Comparison of ENCODE assay signal across 40 cellular contexts in the genomic region with DNA sequence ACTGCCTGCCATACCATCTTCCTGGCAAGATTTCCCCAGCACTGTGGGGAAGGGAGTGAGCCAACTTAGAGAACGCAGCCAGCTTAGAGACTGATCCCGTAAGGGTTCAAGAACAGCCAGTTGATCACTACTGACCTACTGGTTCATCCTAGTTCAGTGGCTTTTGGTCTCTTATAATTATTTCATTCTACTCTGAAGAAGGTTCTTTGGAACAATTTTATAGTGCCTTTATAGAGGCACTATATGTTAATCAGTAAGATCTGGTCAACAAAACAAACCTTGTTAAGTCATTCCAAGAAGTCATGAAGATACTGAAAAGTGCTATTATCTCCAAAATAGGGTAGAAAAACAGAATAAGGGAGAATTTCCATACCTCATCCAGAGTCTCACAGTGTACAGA. TPM values are rescaled to one million over a fixed set of nuclear protein-coding genes. Genes with fewer than 3 reads are reported as not detected.
"Had no signal": no experiment of that assay in that cellular context is flagged by ENCODE, and none has a peak within 500 bp of the region (broad histone marks: within the 10 kb centered on the region; RNA-seq: fewer than 3 reads in every experiment).

No MANE protein-coding gene starts in this region.

- ATAC-seq: activated naive CD4-positive, alpha-beta T cell treated with anti-CD3 and anti-CD28 coated beads, Interleukin-2, amount 50 U/mL, for 72 hours; activated T-cell treated with anti-CD3 and anti-CD28 coated beads, Interleukin-2, amount 50 U/mL, for 4 hours; activated T-cell treated with anti-CD3 and anti-CD28 coated beads, Interleukin-2, amount 50 U/mL, for 72 hours; body of pancreas had no signal

- H3K36me3 ChIP-seq: adrenal gland, ascending aorta, brain microvascular endothelial cell, breast epithelium, cardiac muscle cell had no signal

- H3K4me3 Mint-ChIP-seq: activated naive CD4-positive, alpha-beta T cell treated with anti-CD3 and anti-CD28 coated beads for 36 hours; activated naive CD4-positive, alpha-beta T cell treated with anti-CD3 and anti-CD28 coated beads, Interleukin-2, amount 10 ng/mL, durations not matched to agents 7 days and 5 days; activated naive CD4-positive, alpha-beta T cell treated with anti-CD3 and anti-CD28 coated beads, Interleukin-2, amount 50 U/mL, for 24 hours; activated naive CD8-positive, alpha-beta T cell; activated naive CD8-positive, alpha-beta T cell treated with anti-CD3 and anti-CD28 coated beads for 36 hours; activated naive CD8-positive, alpha-beta T cell treated with anti-CD3 and anti-CD28 coated beads, Interleukin-2, amount 10 ng/mL, durations not matched to agents 7 days and 5 days; activated naive CD8-positive, alpha-beta T cell treated with anti-CD3 and anti-CD28 coated beads, Interleukin-2, amount 50 U/mL, for 24 hours; activated T-cell treated with anti-CD3 and anti-CD28 coated beads, Interleukin-2, amount 50 U/mL, for 24 hours; activated T-cell treated with anti-CD3 and anti-CD28 coated beads, Interleukin-2, amount 50 U/mL, for 4 hours; activated T-cell treated with anti-CD3 and anti-CD28 coated beads, Interleukin-2, amount 50 U/mL, for 72 hours; activated T-helper 1 cell treated with anti-CD3 and anti-CD28 coated beads, Interleukin-12 subunit alpha, Interleukin-12 subunit beta, Interleukin-2, Interleukin-4 antibody, amounts not matched to agents 30 ng/mL and 10 ng/mL and 1 ng/mL, durations not matched to agents 14 hours and 24 hours and 36 hours; activated T-helper 17 cell treated with anti-CD3 and anti-CD28 coated beads, Interleukin-2, amount 50 U/mL, for 72 hours; brain; central memory CD8-positive, alpha-beta T cell had no signal

- H3K9me3 ChIP-seq: adrenal gland, ascending aorta, body of pancreas, breast epithelium had no signal

- DNase-seq: activated effector memory CD4-positive, alpha-beta T cell treated with anti-CD3 and anti-CD28 coated beads, Interleukin-2, amount 50 U/mL, for 16 hours; activated effector memory CD4-positive, alpha-beta T cell treated with Interleukin-2 at 50 U/mL for 16 hours; activated gamma-delta T cell; activated gamma-delta T cell treated with Interleukin-2 at 50 U/mL for 16 hours; activated naive CD4-positive, alpha-beta T cell; activated naive CD4-positive, alpha-beta T cell treated with anti-CD3 and anti-CD28 coated beads for 36 hours; activated naive CD4-positive, alpha-beta T cell treated with anti-CD3 and anti-CD28 coated beads, Interleukin-2, amount 10 ng/mL, durations not matched to agents 7 days and 5 days; activated naive CD4-positive, alpha-beta T cell treated with anti-CD3 and anti-CD28 coated beads, Interleukin-2, amount 50 U/mL, for 16 hours; activated naive CD4-positive, alpha-beta T cell treated with Interleukin-2 at 50 U/mL for 16 hours; activated naive CD8-positive, alpha-beta T cell treated with anti-CD3 and anti-CD28 coated beads for 36 hours; activated naive CD8-positive, alpha-beta T cell treated with anti-CD3 and anti-CD28 coated beads, Interleukin-2, amount 10 ng/mL, durations not matched to agents 7 days and 5 days; activated naive CD8-positive, alpha-beta T cell treated with anti-CD3 and anti-CD28 coated beads, Interleukin-2, amount 50 U/mL, for 24 hours; activated T-cell treated with anti-CD3 and anti-CD28 coated beads for 4 hours; activated T-cell treated with anti-CD3 and anti-CD28 coated beads, Interleukin-2, amount 50 U/mL, for 1 hour; activated T-cell treated with anti-CD3 and anti-CD28 coated beads, Interleukin-2, amount 50 U/mL, for 24 hours; activated T-cell treated with anti-CD3 and anti-CD28 coated beads, Interleukin-2, amount 50 U/mL, for 4 hours; activated T-cell treated with anti-CD3 and anti-CD28 coated beads, Interleukin-2, amount 50 U/mL, for 48 hours; activated T-cell treated with anti-CD3 and anti-CD28 coated beads, Interleukin-2, amount 50 U/mL, for 72 hours; adrenal gland; amniotic stem cell; amygdala; anterior cingulate cortex; aorta; body of pancreas; brain microvascular endothelial cell; caudate nucleus; central memory CD4-positive, alpha-beta T cell; cerebellar nuclear complex had no signal

- H3K4me3 ChIP-seq: adrenal gland, ascending aorta, body of pancreas, breast epithelium, cardiac muscle cell had no signal

- H3K27ac ChIP-seq: adrenal gland, ascending aorta, body of pancreas, brain microvascular endothelial cell, breast epithelium, cardiac muscle cell had no signal

- H3K27me3 ChIP-seq: adrenal gland, ascending aorta, body of pancreas, brain microvascular endothelial cell, breast epithelium, cardiac muscle cell had no signal

- H3K36me3 Mint-ChIP-seq: activated naive CD4-positive, alpha-beta T cell treated with anti-CD3 and anti-CD28 coated beads, Interleukin-2, amount 10 ng/mL, durations not matched to agents 7 days and 5 days; activated naive CD4-positive, alpha-beta T cell treated with anti-CD3 and anti-CD28 coated beads, Interleukin-2, amount 50 U/mL, for 24 hours; activated naive CD4-positive, alpha-beta T cell treated with anti-CD3 and anti-CD28 coated beads, Interleukin-2, amount 50 U/mL, for 72 hours; activated naive CD8-positive, alpha-beta T cell; activated naive CD8-positive, alpha-beta T cell treated with anti-CD3 and anti-CD28 coated beads for 36 hours; activated naive CD8-positive, alpha-beta T cell treated with anti-CD3 and anti-CD28 coated beads, Interleukin-2, amount 10 ng/mL, durations not matched to agents 7 days and 5 days; brain had no signal

- H3K9me3 Mint-ChIP-seq: activated naive CD4-positive, alpha-beta T cell treated with anti-CD3 and anti-CD28 coated beads for 36 hours; activated naive CD4-positive, alpha-beta T cell treated with anti-CD3 and anti-CD28 coated beads, Interleukin-2, amount 10 ng/mL, durations not matched to agents 7 days and 5 days; activated naive CD4-positive, alpha-beta T cell treated with anti-CD3 and anti-CD28 coated beads, Interleukin-2, amount 50 U/mL, for 24 hours; activated naive CD4-positive, alpha-beta T cell treated with anti-CD3 and anti-CD28 coated beads, Interleukin-2, amount 50 U/mL, for 72 hours; activated naive CD8-positive, alpha-beta T cell treated with anti-CD3 and anti-CD28 coated beads for 36 hours; activated naive CD8-positive, alpha-beta T cell treated with anti-CD3 and anti-CD28 coated beads, Interleukin-2, amount 10 ng/mL, durations not matched to agents 7 days and 5 days; activated naive CD8-positive, alpha-beta T cell treated with anti-CD3 and anti-CD28 coated beads, Interleukin-2, amount 50 U/mL, for 24 hours; activated T-cell treated with anti-CD3 and anti-CD28 coated beads, Interleukin-2, amount 50 U/mL, for 24 hours; activated T-cell treated with anti-CD3 and anti-CD28 coated beads, Interleukin-2, amount 50 U/mL, for 4 hours; activated T-cell treated with anti-CD3 and anti-CD28 coated beads, Interleukin-2, amount 50 U/mL, for 72 hours; activated T-helper 1 cell treated with anti-CD3 and anti-CD28 coated beads, Interleukin-12 subunit alpha, Interleukin-12 subunit beta, Interleukin-2, Interleukin-4 antibody, amounts not matched to agents 30 ng/mL and 10 ng/mL and 1 ng/mL, durations not matched to agents 14 hours and 24 hours and 36 hours; activated T-helper 17 cell treated with anti-CD3 and anti-CD28 coated beads, Interleukin-2, amount 50 U/mL, for 72 hours; activated T-helper 2 cell treated with anti-CD3 and anti-CD28 coated beads, Interferon-gamma antibody, Interleukin-2, Interleukin-4, amounts not matched to agents 10 μg/mL and 5 μg/mL and 100 μg/mL, durations not matched to agents 14 hours and 24 hours and 36 hours; brain; central memory CD8-positive, alpha-beta T cell had no signal

- H3K4me1 ChIP-seq: adrenal gland, ascending aorta, body of pancreas, breast epithelium had no signal

- H3K4me1 Mint-ChIP-seq: activated naive CD4-positive, alpha-beta T cell treated with anti-CD3 and anti-CD28 coated beads, Interleukin-2, amount 10 ng/mL, durations not matched to agents 7 days and 5 days; activated naive CD4-positive, alpha-beta T cell treated with anti-CD3 and anti-CD28 coated beads, Interleukin-2, amount 50 U/mL, for 24 hours; activated naive CD8-positive, alpha-beta T cell treated with anti-CD3 and anti-CD28 coated beads for 36 hours; activated naive CD8-positive, alpha-beta T cell treated with anti-CD3 and anti-CD28 coated beads, Interleukin-2, amount 10 ng/mL, durations not matched to agents 7 days and 5 days; activated naive CD8-positive, alpha-beta T cell treated with anti-CD3 and anti-CD28 coated beads, Interleukin-2, amount 50 U/mL, for 24 hours; activated T-helper 17 cell treated with anti-CD3 and anti-CD28 coated beads, Interleukin-2, amount 50 U/mL, for 72 hours; brain; central memory CD8-positive, alpha-beta T cell had no signal

- H3K27ac Mint-ChIP-seq: activated naive CD4-positive, alpha-beta T cell treated with anti-CD3 and anti-CD28 coated beads for 36 hours; activated naive CD4-positive, alpha-beta T cell treated with anti-CD3 and anti-CD28 coated beads, Interleukin-2, amount 10 ng/mL, durations not matched to agents 7 days and 5 days; activated naive CD4-positive, alpha-beta T cell treated with anti-CD3 and anti-CD28 coated beads, Interleukin-2, amount 50 U/mL, for 24 hours; activated naive CD4-positive, alpha-beta T cell treated with anti-CD3 and anti-CD28 coated beads, Interleukin-2, amount 50 U/mL, for 72 hours; activated naive CD8-positive, alpha-beta T cell; activated naive CD8-positive, alpha-beta T cell treated with anti-CD3 and anti-CD28 coated beads for 36 hours; activated naive CD8-positive, alpha-beta T cell treated with anti-CD3 and anti-CD28 coated beads, Interleukin-2, amount 10 ng/mL, durations not matched to agents 7 days and 5 days; activated naive CD8-positive, alpha-beta T cell treated with anti-CD3 and anti-CD28 coated beads, Interleukin-2, amount 50 U/mL, for 24 hours; activated T-cell treated with anti-CD3 and anti-CD28 coated beads, Interleukin-2, amount 50 U/mL, for 24 hours; activated T-cell treated with anti-CD3 and anti-CD28 coated beads, Interleukin-2, amount 50 U/mL, for 72 hours; activated T-helper 1 cell treated with anti-CD3 and anti-CD28 coated beads, Interleukin-12 subunit alpha, Interleukin-12 subunit beta, Interleukin-2, Interleukin-4 antibody, amounts not matched to agents 30 ng/mL and 10 ng/mL and 1 ng/mL, durations not matched to agents 14 hours and 24 hours and 36 hours; activated T-helper 17 cell treated with anti-CD3 and anti-CD28 coated beads, Interleukin-2, amount 50 U/mL, for 72 hours; activated T-helper 2 cell treated with anti-CD3 and anti-CD28 coated beads, Interferon-gamma antibody, Interleukin-2, Interleukin-4, amounts not matched to agents 10 μg/mL and 5 μg/mL and 100 μg/mL, durations not matched to agents 14 hours and 24 hours and 36 hours; brain had no signal

RNA-seq across cellular contexts. Expression of a gene that starts 33.2 kb away (rescaled TPM):
- total RNA-seq: activated naive CD4-positive, alpha-beta T cell treated with anti-CD3 and anti-CD28 coated beads for 36 hours; activated naive CD4-positive, alpha-beta T cell treated with anti-CD3 and anti-CD28 coated beads, Interleukin-2, amount 50 U/mL, for 72 hours; activated naive CD8-positive, alpha-beta T cell treated with anti-CD3 and anti-CD28 coated beads for 36 hours; activated T-cell treated with anti-CD3 and anti-CD28 coated beads, Interleukin-2, amount 50 U/mL, for 4 hours; bronchial epithelial cell had no signal
